8 cellular contexts compared by ENCODE assay signal in the genomic region with DNA sequence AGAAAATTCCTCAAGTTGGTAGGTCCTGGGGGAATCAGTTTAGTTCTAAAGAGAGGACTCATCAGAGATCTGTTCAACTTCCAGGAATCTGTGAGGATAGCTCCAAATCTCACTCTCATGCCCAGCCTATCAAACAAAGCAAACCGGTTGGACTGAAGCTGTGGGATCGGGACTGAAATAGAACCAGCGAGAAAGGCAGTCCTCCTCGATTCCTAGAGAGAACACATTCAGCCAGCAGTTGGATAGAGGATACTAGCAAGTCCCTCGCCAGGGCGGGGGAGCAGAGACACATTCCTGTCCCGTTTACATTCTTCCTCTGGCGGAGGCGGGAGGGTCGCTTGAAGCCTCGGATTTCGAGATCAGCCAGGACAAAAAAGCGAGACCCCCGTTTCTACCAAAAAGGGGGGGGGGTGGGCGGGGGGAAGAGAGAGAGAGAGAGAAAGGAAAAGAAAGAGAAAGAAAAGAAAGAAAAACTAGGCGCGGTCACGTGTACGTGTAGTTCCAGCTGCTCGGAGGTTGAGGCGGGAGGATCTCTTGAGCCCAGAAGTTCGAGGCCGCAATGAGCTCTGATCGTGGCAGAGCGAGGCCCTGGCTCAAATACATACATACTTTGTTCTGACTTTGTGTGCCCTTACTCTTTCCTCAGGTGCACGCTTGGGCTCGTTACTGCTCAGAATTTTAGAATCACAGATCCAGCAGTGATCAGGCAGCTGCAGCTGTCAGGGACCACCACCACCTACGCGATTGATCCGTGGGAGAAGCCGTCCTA. TPM values are rescaled to one million over a fixed set of nuclear protein-coding genes. Genes with fewer than 3 reads are reported as not detected.
DNase-seq lines count a peak whose midpoint lies in the region; ATAC-seq and TF ChIP-seq lines count a peak whose summit lies in the region.

No MANE protein-coding gene starts in this region.

- peak overlapping the region; percentile 96 for H3K27ac ChIP-seq in muscle layer of duodenum (ENCODE audit: low read length)
- H3K27ac ChIP-seq in uterus, result peak overlapping the region; percentile 88 to 90

- peak; percentile 15 to 38 for TF ChIP-seq POLR2A in uterus (IDR thresholded peaks at IDR 0.05)

- peaks cover 5% of the 10 kb centered on the region for H3K36me3 Mint-ChIP-seq in activated naive CD4-positive, alpha-beta T cell treated with anti-CD3 and anti-CD28 coated beads, Interleukin-2, amount 10 ng/mL, durations not matched to agents 7 days and 5 days
- H3K36me3 Mint-ChIP-seq in activated naive CD4-positive, alpha-beta T cell treated with anti-CD3 and anti-CD28 coated beads, Interleukin-2, amount 50 U/mL, for 72 hours, result peaks cover 0 to 9% of the 10 kb centered on the region in 2 donors
- peaks cover 7% of the 10 kb centered on the region for H3K36me3 Mint-ChIP-seq in activated CD4-positive, alpha-beta memory T cell treated with anti-CD3 and anti-CD28 coated beads, Interleukin-2, amount 10 ng/mL, durations not matched to agents 7 days and 5 days (ENCODE audit: low read depth)

- H3K4me1 Mint-ChIP-seq in activated naive CD4-positive, alpha-beta T cell treated with anti-CD3 and anti-CD28 coated beads, Interleukin-2, amount 10 ng/mL, durations not matched to agents 7 days and 5 days, result peaks cover 61% of the 10 kb centered on the region
- peaks cover 51% of the 10 kb centered on the region for H3K4me1 Mint-ChIP-seq in activated CD4-positive, alpha-beta memory T cell treated with anti-CD3 and anti-CD28 coated beads, Interleukin-2, amount 10 ng/mL, durations not matched to agents 7 days and 5 days

- peak overlapping the region; percentile 64 for H3K4me3 ChIP-seq in fibroblast of the aortic adventitia (ENCODE audit: low read depth, low read length)
- peak overlapping the region; percentile 67 to 85 for H3K4me3 ChIP-seq in muscle layer of duodenum (ENCODE audit: low read depth in 1 of 2, low read length in 2 of 2)
- H3K4me3 ChIP-seq in uterus, result peak overlapping the region; percentile 51 to 62

- CTCF ChIA-PET in activated naive CD4-positive, alpha-beta T cell treated with anti-CD3 and anti-CD28 coated beads, Interleukin-2, amount 10 ng/mL, durations not matched to agents 7 days and 5 days (lab: Charles Lee), result interaction anchor here (0.8 to 3.5 kb wide), 4 partner anchors 15 to 147 kb away, joined by 3 to 18 read pairs (median 6); no protein-coding TSS in a partner anchor
- CTCF ChIA-PET in activated CD4-positive, alpha-beta memory T cell treated with anti-CD3 and anti-CD28 coated beads, Interleukin-2, amount 10 ng/mL, durations not matched to agents 7 days and 5 days (lab: Charles Lee), result interaction anchor here (0.9 to 6.6 kb wide), 3 partner anchors 31 to 209 kb away, joined by 3 to 46 read pairs (median 16); no protein-coding TSS in a partner anchor

- H3K36me3 ChIP-seq in muscle layer of duodenum (ENCODE audit: control insufficient read depth in 1 of 2, insufficient read depth in 2 of 2, low read length in 2 of 2), result no peaks in the 10 kb centered on the region
- H3K36me3 ChIP-seq in uterus, result no peaks in the 10 kb centered on the region

- TF ChIP-seq CTCF in fibroblast of the aortic adventitia (IDR thresholded peaks at IDR 0.05; ENCODE audit: insufficient read depth, low read length), result no peak
- TF ChIP-seq CTCF in uterus (IDR thresholded peaks at IDR 0.05), result no peak

- no peak for DNase-seq in activated naive CD4-positive, alpha-beta T cell treated with anti-CD3 and anti-CD28 coated beads, Interleukin-2, amount 10 ng/mL, durations not matched to agents 7 days and 5 days
- no peak for DNase-seq in activated naive CD4-positive, alpha-beta T cell treated with anti-CD3 and anti-CD28 coated beads, Interleukin-2, amount 50 U/mL, for 72 hours (ENCODE audit: low spot score in 2 of 2)
- DNase-seq in NCI-H2196 treated with DMSO at 0.1 percent for 48 hours (lab: John Stamatoyannopoulos, UW; ENCODE audit: unreplicated experiment), result peak; percentile 95
- DNase-seq in activated CD4-positive, alpha-beta memory T cell treated with anti-CD3 and anti-CD28 coated beads, Interleukin-2, amount 10 ng/mL, durations not matched to agents 7 days and 5 days, result no peak
- DNase-seq in fibroblast of the aortic adventitia (ENCODE audit: low read depth), result peak; percentile 98
- DNase-seq in uterus, result peak; percentile 80 to 88

- H3K9me3 ChIP-seq in muscle layer of duodenum (ENCODE audit: control insufficient read depth in 1 of 2, low read length in 2 of 2), result no peaks in the 10 kb centered on the region
- no peaks in the 10 kb centered on the region for H3K9me3 ChIP-seq in uterus

- ATAC-seq in activated naive CD4-positive, alpha-beta T cell treated with anti-CD3 and anti-CD28 coated beads, Interleukin-2, amount 50 U/mL, for 72 hours, result no peak
- ATAC-seq in HG02981 (IDR thresholded peaks at IDR 0.05; ENCODE audit: unreplicated experiment), result no peak

- intact Hi-C loops in uterus (cut with DNase I; ENCODE audit: low total_unique reads), result no loop called here

- no peaks in the 10 kb centered on the region for H3K27me3 ChIP-seq in muscle layer of duodenum (ENCODE audit: low read depth, low read length)
- no peaks in the 10 kb centered on the region for H3K27me3 ChIP-seq in uterus

- H3K9me3 Mint-ChIP-seq in activated naive CD4-positive, alpha-beta T cell treated with anti-CD3 and anti-CD28 coated beads, Interleukin-2, amount 10 ng/mL, durations not matched to agents 7 days and 5 days, result no peaks in the 10 kb centered on the region
- no peaks in the 10 kb centered on the region for H3K9me3 Mint-ChIP-seq in activated naive CD4-positive, alpha-beta T cell treated with anti-CD3 and anti-CD28 coated beads, Interleukin-2, amount 50 U/mL, for 72 hours
- H3K9me3 Mint-ChIP-seq in activated CD4-positive, alpha-beta memory T cell treated with anti-CD3 and anti-CD28 coated beads, Interleukin-2, amount 10 ng/mL, durations not matched to agents 7 days and 5 days, result no peaks in the 10 kb centered on the region

- POLR2A ChIA-PET in activated CD4-positive, alpha-beta memory T cell treated with anti-CD3 and anti-CD28 coated beads, Interleukin-2, amount 10 ng/mL, durations not matched to agents 7 days and 5 days (lab: Charles Lee), result interaction anchor here (0.9 to 1.7 kb wide), 4 partner anchors 20 to 63 kb away, joined by 4 to 6 read pairs (median 4); a partner anchor contains a TSS

- H3K27ac Mint-ChIP-seq in activated naive CD4-positive, alpha-beta T cell treated with anti-CD3 and anti-CD28 coated beads, Interleukin-2, amount 10 ng/mL, durations not matched to agents 7 days and 5 days, result no peak overlapping the region
- no peak overlapping the region for H3K27ac Mint-ChIP-seq in activated naive CD4-positive, alpha-beta T cell treated with anti-CD3 and anti-CD28 coated beads, Interleukin-2, amount 50 U/mL, for 72 hours
- H3K27ac Mint-ChIP-seq in activated CD4-positive, alpha-beta memory T cell treated with anti-CD3 and anti-CD28 coated beads, Interleukin-2, amount 10 ng/mL, durations not matched to agents 7 days and 5 days, result no peak overlapping the region

- H3K27me3 Mint-ChIP-seq in activated naive CD4-positive, alpha-beta T cell treated with anti-CD3 and anti-CD28 coated beads, Interleukin-2, amount 10 ng/mL, durations not matched to agents 7 days and 5 days, result peaks cover 67% of the 10 kb centered on the region
- H3K27me3 Mint-ChIP-seq in activated CD4-positive, alpha-beta memory T cell treated with anti-CD3 and anti-CD28 coated beads, Interleukin-2, amount 10 ng/mL, durations not matched to agents 7 days and 5 days, result peaks cover 39% of the 10 kb centered on the region

- H3K4me3 Mint-ChIP-seq in activated naive CD4-positive, alpha-beta T cell treated with anti-CD3 and anti-CD28 coated beads, Interleukin-2, amount 10 ng/mL, durations not matched to agents 7 days and 5 days, result peak overlapping the region; percentile 68
- peak overlapping the region; percentile 64 for H3K4me3 Mint-ChIP-seq in activated CD4-positive, alpha-beta memory T cell treated with anti-CD3 and anti-CD28 coated beads, Interleukin-2, amount 10 ng/mL, durations not matched to agents 7 days and 5 days

- H3K4me1 ChIP-seq in muscle layer of duodenum (ENCODE audit: control insufficient read depth in 1 of 2, insufficient read depth in 2 of 2, low read length in 2 of 2) (no peaks in the 10 kb centered on the region), uterus (no peaks in the 10 kb centered on the region)

RNA-seq across cellular contexts. Expression of a gene that starts 19.5 kb away (rescaled TPM):
- total RNA-seq in activated naive CD4-positive, alpha-beta T cell treated with anti-CD3 and anti-CD28 coated beads, Interleukin-2, amount 50 U/mL, for 72 hours, result under 1 TPM; 0.16 to 0.53 TPM
- under 1 TPM; 0.53 to 0.65 TPM for total RNA-seq in activated CD4-positive, alpha-beta memory T cell treated with anti-CD3 and anti-CD28 coated beads, Interleukin-2, amount 10 ng/mL, durations not matched to agents 7 days and 5 days
- total RNA-seq in fibroblast of the aortic adventitia (ENCODE audit: low replicate concordance) (1.3 and 2.5 TPM in 2 replicates), uterus (1 to 10 TPM in 2 of 4 donors, under 1 TPM in 2; 0.51 to 4.1 (median 1.1) TPM)

RNA-seq across cellular contexts. Expression of a gene that starts 59.4 kb away (rescaled TPM):
- total RNA-seq in activated naive CD4-positive, alpha-beta T cell treated with anti-CD3 and anti-CD28 coated beads, Interleukin-2, amount 50 U/mL, for 72 hours, result not detected
- total RNA-seq in activated CD4-positive, alpha-beta memory T cell treated with anti-CD3 and anti-CD28 coated beads, Interleukin-2, amount 10 ng/mL, durations not matched to agents 7 days and 5 days, result not detected
- total RNA-seq in fibroblast of the aortic adventitia (ENCODE audit: low replicate concordance) (not detected in 2 replicates), uterus (not detected)

Comparison
In these comparisons a context has a peak if more than half of its experiments do, and no peak if none do; other contexts are left out.
1. DNase-seq: peak in NCI-H2196 treated with DMSO at 0.1 percent for 48 hours (single experiment), fibroblast of the aortic adventitia (single experiment) and uterus (2 of 2); none in activated naive CD4-positive, alpha-beta T cell treated with anti-CD3 and anti-CD28 coated beads, Interleukin-2, amount 10 ng/mL, durations not matched to agents 7 days and 5 days (single experiment), activated naive CD4-positive, alpha-beta T cell treated with anti-CD3 and anti-CD28 coated beads, Interleukin-2, amount 50 U/mL, for 72 hours (0 of 2) and activated CD4-positive, alpha-beta memory T cell treated with anti-CD3 and anti-CD28 coated beads, Interleukin-2, amount 10 ng/mL, durations not matched to agents 7 days and 5 days (single experiment).
2. Peak in every context shown above with its lines, with median percentiles within 50 percentile points of each other: H3K4me3 ChIP-seq.